ENCODE assay signal across 13 cellular contexts in the genomic region with DNA sequence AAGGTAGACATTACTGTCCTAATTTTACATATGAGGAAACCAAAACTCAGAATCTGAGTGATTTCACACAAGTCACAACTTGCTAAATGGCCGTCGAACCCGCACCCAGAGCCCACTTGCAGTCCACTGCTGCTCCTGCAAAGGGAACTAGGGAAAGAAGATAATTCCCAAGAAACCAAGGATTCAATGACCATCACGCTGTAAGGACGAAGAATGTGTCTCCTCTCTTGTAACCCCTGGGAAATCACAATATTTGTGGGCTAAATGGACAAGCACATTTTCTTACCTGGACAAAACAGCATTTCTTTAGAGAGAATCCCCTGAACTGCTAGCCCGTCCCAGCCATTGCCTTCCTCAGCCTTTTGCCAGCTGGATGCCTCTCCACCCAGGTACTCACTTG. TPM values are rescaled to one million over a fixed set of nuclear protein-coding genes. Genes with fewer than 3 reads are reported as not detected.
DNase-seq lines count a peak whose midpoint lies in the region; ATAC-seq and TF ChIP-seq lines count a peak whose summit lies in the region.
"Had no signal": no experiment of that assay in that cellular context is flagged by ENCODE, and none has a peak within 500 bp of the region (broad histone marks: within the 10 kb centered on the region; RNA-seq: fewer than 3 reads in every experiment).

No MANE protein-coding gene starts in this region.

- no peak overlapping the region for H3K27ac ChIP-seq in KMS-11
- H3K27ac ChIP-seq: SJSA1 had no signal

- no peak overlapping the region for H3K4me3 ChIP-seq in KMS-11 (IDR thresholded peaks at IDR 0.05; ENCODE audit: insufficient read depth, low read depth, low read length)
- H3K4me3 ChIP-seq: SJSA1 had no signal

- TF ChIP-seq CTCF in KMS-11 (conservative IDR thresholded peaks at IDR 0.05; ENCODE audit: low read depth, low read length), result no peak
- TF ChIP-seq CTCF in brain (conservative IDR thresholded peaks at IDR 0.05), result no peak
- TF ChIP-seq CTCF in osteocyte (IDR thresholded peaks at IDR 0.05), result no peak

- POLR2A ChIA-PET in activated CD4-positive, alpha-beta T cell treated with anti-CD3 and anti-CD28 coated beads for 36 hours (lab: Charles Lee), result interaction anchor here (0.7 kb wide), 1 partner anchor 217 kb away, joined by 3 read pairs; no protein-coding TSS in a partner anchor

- intact Hi-C loops in activated CD4-positive, alpha-beta T cell treated with anti-CD3 and anti-CD28 coated beads for 36 hours (cut with DNase I, micrococcal nuclease), result loop anchor here in 1 of 2 experiments (5.0 kb wide), 1 partner anchor 335 kb away; no protein-coding TSS in a partner anchor

- H4K20me1 ChIP-seq in KMS-11 (ENCODE audit: insufficient read depth), result no peaks in the 10 kb centered on the region

- peak overlapping the region; percentile 99 for H3K27ac Mint-ChIP-seq in activated CD4-positive, alpha-beta T cell treated with anti-CD3 and anti-CD28 coated beads for 36 hours
- H3K27ac Mint-ChIP-seq in brain (peak overlapping the region in 3 of 5 experiments; percentile 30 to 99 (median 56)), osteocyte (ENCODE audit: unreplicated experiment) (peak overlapping the region; percentile 23)

- DNase-seq in activated CD4-positive, alpha-beta T cell treated with anti-CD3 and anti-CD28 coated beads for 36 hours, result no peak
- no peak for DNase-seq in activated CD4-positive, alpha-beta T cell treated with anti-CD3 and anti-CD28 coated beads, Interleukin-2, amount 50 U/mL, for 4 hours
- no peak for DNase-seq in osteocyte (ENCODE audit: extremely low spot score, unreplicated experiment)
- DNase-seq in occipital lobe (lab: John Stamatoyannopoulos, UW), result no peak
- DNase-seq in iPS-NIHi7 (ENCODE audit: extremely low spot score), result no peak
- no peak for DNase-seq in germinal center (ENCODE audit: low spot score)
- DNase-seq: dermis blood vessel endothelial cell; NCI-H345; stimulated activated CD4-positive, alpha-beta T cell treated with anti-CD3 and anti-CD28 coated beads, Interleukin-2, amount 100 ng/mL, for 24 hours had no signal

- H3K27me3 Mint-ChIP-seq in activated CD4-positive, alpha-beta T cell treated with anti-CD3 and anti-CD28 coated beads for 36 hours, result no peaks in the 10 kb centered on the region
- peaks cover 7% of the 10 kb centered on the region for H3K27me3 Mint-ChIP-seq in brain
- H3K27me3 Mint-ChIP-seq in osteocyte (ENCODE audit: unreplicated experiment), result no peaks in the 10 kb centered on the region

- CTCF ChIA-PET in activated CD4-positive, alpha-beta T cell treated with anti-CD3 and anti-CD28 coated beads for 36 hours (lab: Charles Lee), result interaction anchor here (1.1 to 2.8 kb wide), 4 partner anchors 8 to 24 kb away, joined by 3 to 8 read pairs (median 4); no protein-coding TSS in a partner anchor

- H3K27me3 ChIP-seq in KMS-11 (ENCODE audit: insufficient read depth, low read depth), result no peaks in the 10 kb centered on the region
- H3K27me3 ChIP-seq: SJSA1 had no signal

- no peak overlapping the region for H3K9ac ChIP-seq in KMS-11

- H2AFZ ChIP-seq in KMS-11 (ENCODE audit: low read depth), result no peak overlapping the region

- ATAC-seq in activated CD4-positive, alpha-beta T cell treated with anti-CD3 and anti-CD28 coated beads for 36 hours, result no peak

- H3K36me3 ChIP-seq in KMS-11 (ENCODE audit: insufficient read depth), result peaks cover 23% of the 10 kb centered on the region; the same call in 1 of the 2 replicates

- peak overlapping the region; percentile 95 for H3K4me3 Mint-ChIP-seq in activated CD4-positive, alpha-beta T cell treated with anti-CD3 and anti-CD28 coated beads for 36 hours
- H3K4me3 Mint-ChIP-seq in brain, result peak overlapping the region; percentile 22 to 95 (median 93)
- H3K4me3 Mint-ChIP-seq in osteocyte (ENCODE audit: unreplicated experiment), result no peak overlapping the region

- peaks cover 17% of the 10 kb centered on the region for H3K4me1 ChIP-seq in KMS-11 (ENCODE audit: low read depth, poor library complexity, severe bottlenecking)

- H3K36me3 Mint-ChIP-seq in activated CD4-positive, alpha-beta T cell treated with anti-CD3 and anti-CD28 coated beads for 36 hours (ENCODE audit: low read depth), result peaks cover 62% of the 10 kb centered on the region
- H3K36me3 Mint-ChIP-seq in brain, result peaks cover 56% of the 10 kb centered on the region
- H3K36me3 Mint-ChIP-seq in osteocyte (ENCODE audit: unreplicated experiment), result peaks cover 48% of the 10 kb centered on the region

- peaks cover 34% of the 10 kb centered on the region for H3K79me2 ChIP-seq in KMS-11 (ENCODE audit: insufficient read depth, low read depth)

- no peaks in the 10 kb centered on the region for H3K9me3 Mint-ChIP-seq in activated CD4-positive, alpha-beta T cell treated with anti-CD3 and anti-CD28 coated beads for 36 hours (ENCODE audit: low read depth)
- peaks cover 0 to 7% (median 6%) of the 10 kb centered on the region in 5 experiments for H3K9me3 Mint-ChIP-seq in brain
- H3K9me3 Mint-ChIP-seq in osteocyte (ENCODE audit: unreplicated experiment), result peaks cover 5% of the 10 kb centered on the region

- H3K4me1 Mint-ChIP-seq in activated CD4-positive, alpha-beta T cell treated with anti-CD3 and anti-CD28 coated beads for 36 hours, result peaks cover 35% of the 10 kb centered on the region
- H3K4me1 Mint-ChIP-seq in brain (peaks cover 25% of the 10 kb centered on the region), osteocyte (ENCODE audit: unreplicated experiment) (peaks cover 21% of the 10 kb centered on the region)

- H3K4me2 ChIP-seq in KMS-11, result peak overlapping the region; percentile 97; the same call in 1 of the 2 replicates

RNA-seq across cellular contexts. Expression of gene RPS14, which starts 2.4 kb away (rescaled TPM):
- total RNA-seq in activated CD4-positive, alpha-beta T cell treated with anti-CD3 and anti-CD28 coated beads for 36 hours, result 1,000 to 10,000 TPM; 2,270 to 3,312 TPM
- 2,096 TPM for polyA plus RNA-seq in brain (ENCODE audit: insufficient read depth, low read depth, low replicate concordance)
- 1,748 and 1,798 TPM in 2 replicates for total RNA-seq in osteocyte
- 2,126 TPM for total RNA-seq in occipital lobe

RNA-seq across cellular contexts. Expression of gene CD74, which starts 34.5 kb away (rescaled TPM):
- total RNA-seq in activated CD4-positive, alpha-beta T cell treated with anti-CD3 and anti-CD28 coated beads for 36 hours, result 100 to 1,000 TPM; 217 to 290 TPM
- polyA plus RNA-seq in brain (ENCODE audit: insufficient read depth, low read depth, low replicate concordance), result 333 TPM
- not detected in 2 replicates for total RNA-seq in osteocyte
- total RNA-seq in occipital lobe, result 4.1 TPM
- total RNA-seq: SJSA1 had no signal
- polyA plus RNA-seq: neural cell had no signal

Comparison
In these comparisons a context has a peak if more than half of its experiments do, and no peak if none do; other contexts are left out.
1. H3K27ac Mint-ChIP-seq: peak in every context shown above with its lines; median percentile 99 in activated CD4-positive, alpha-beta T cell treated with anti-CD3 and anti-CD28 coated beads for 36 hours; 56 in brain; 23 in osteocyte.
2. RNA of gene CD74, which starts 34.5 kb away (total RNA-seq): 217 to 290 TPM in activated CD4-positive, alpha-beta T cell treated with anti-CD3 and anti-CD28 coated beads for 36 hours; 4.1 TPM in occipital lobe (single experiment) and not detected in osteocyte; every median in the first group is over 10 times any median in the second.